8 cellular contexts compared by ENCODE assay signal in the genomic region with DNA sequence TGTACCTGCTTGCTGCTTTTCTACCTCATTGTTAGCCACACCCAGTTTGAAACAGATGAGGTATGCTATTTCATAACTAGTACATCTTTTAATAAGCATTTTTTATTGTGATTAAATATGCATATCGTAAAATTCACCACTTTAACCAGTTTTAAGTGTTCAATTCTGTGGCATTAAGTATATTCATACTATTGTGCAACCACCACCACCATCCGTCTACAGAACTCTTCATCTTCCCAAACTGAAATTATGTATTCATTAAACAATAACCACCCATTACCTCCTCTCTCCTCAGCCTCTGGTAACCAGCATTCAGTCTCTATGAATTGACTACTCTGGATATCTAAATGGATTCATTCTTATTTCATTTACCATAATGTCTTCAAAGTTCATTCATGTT.
"Had no signal": no experiment of that assay in that cellular context is flagged by ENCODE, and none has a peak within 500 bp of the region (broad histone marks: within the 10 kb centered on the region; RNA-seq: fewer than 3 reads in every experiment).

No MANE protein-coding gene starts in this region.

- DNase-seq: GDM1, GF-D8 had no signal

- ATAC-seq: GM12878 had no signal

- H3K4me3 ChIP-seq: GM12878 had no signal

- FAIRE-seq: G401.6, GM12878, GM12891, GM12892, GM18507, GM19239 had no signal
